In genomic region chr13:112072531-112073244, GRCh38 we compare ENCODE assay signal across 12 cellular contexts. TPM values are rescaled to one million over a fixed set of nuclear protein-coding genes. Genes with fewer than 3 reads are reported as not detected.
A peak's percentile ranks its signal among the peaks of the same experiment; 100 is the strongest.
DNase-seq lines count a peak whose midpoint lies in the region; ATAC-seq and TF ChIP-seq lines count a peak whose summit lies in the region.
"Had no signal": no experiment of that assay in that cellular context is flagged by ENCODE, and none has a peak within 500 bp of the region (broad histone marks: within the 10 kb centered on the region; RNA-seq: fewer than 3 reads in every experiment).

No MANE protein-coding gene starts in this region.

- WGBS in spleen, 5 donors = 3 to 9% (median 4%) methylated on average over 59 to 77 of the region's 77 CpGs

- peaks cover 14% of the 10 kb centered on the region for H3K36me3 Mint-ChIP-seq in neural progenitor cell
- H3K36me3 Mint-ChIP-seq in activated T-cell treated with anti-CD3 and anti-CD28 coated beads, Interleukin-2, amount 50 U/mL, for 4 hours (ENCODE audit: insufficient read depth) = no peaks in the 10 kb centered on the region

- H3K79me2 ChIP-seq in neural progenitor cell (ENCODE audit: low read depth) = peaks cover 9% of the 10 kb centered on the region

- intact Hi-C loops in spleen (cut with DNase I; ENCODE audit: low total_unique reads) = no loop called here

- peak overlapping the region; percentile 60 for H3K27ac Mint-ChIP-seq in neural progenitor cell

- no peak for TF ChIP-seq POLR2A in spleen (IDR thresholded peaks at IDR 0.05)

- H3K4me3 ChIP-seq in coronary artery = peak overlapping the region; percentile 55
- H3K4me3 ChIP-seq in neural progenitor cell = peak overlapping the region; percentile 61
- peak overlapping the region in 3 of 8 donors; percentile 15 to 35 (median 19) for H3K4me3 ChIP-seq in spleen
- H3K4me3 ChIP-seq: K562 had no signal

- H3K4me1 ChIP-seq in neural progenitor cell (peaks cover 54% of the 10 kb centered on the region), spleen (peaks cover 0 to 31% (median 18%) of the 10 kb centered on the region in 6 donors)

- H3K27me3 Mint-ChIP-seq in neural progenitor cell (ENCODE audit: insufficient read depth, low read depth) = peaks cover 29% of the 10 kb centered on the region
- peaks cover 63% of the 10 kb centered on the region for H3K27me3 Mint-ChIP-seq in activated T-cell treated with anti-CD3 and anti-CD28 coated beads, Interleukin-2, amount 50 U/mL, for 4 hours (ENCODE audit: low read depth)

- H3K9ac ChIP-seq in neural progenitor cell = no peak overlapping the region

- H3K27ac ChIP-seq in coronary artery = no peak overlapping the region
- peak overlapping the region; percentile 90 for H3K27ac ChIP-seq in neural progenitor cell
- no peak overlapping the region for H3K27ac ChIP-seq in spleen

- peaks cover 36% of the 10 kb centered on the region for H4K20me1 ChIP-seq in neural progenitor cell (ENCODE audit: low read depth)

- H3K9me3 ChIP-seq in neural progenitor cell (ENCODE audit: low read depth) (no peaks in the 10 kb centered on the region), spleen (peaks cover 0 to 9% (median 0%) of the 10 kb centered on the region in 8 donors)
- H3K9me3 ChIP-seq: transverse colon had no signal

- peaks cover 56% of the 10 kb centered on the region for H3K4me1 Mint-ChIP-seq in neural progenitor cell
- peaks cover 5% of the 10 kb centered on the region for H3K4me1 Mint-ChIP-seq in activated T-cell treated with anti-CD3 and anti-CD28 coated beads, Interleukin-2, amount 50 U/mL, for 4 hours (ENCODE audit: low read depth)

- peak overlapping the region; percentile 94 for H3K4me3 Mint-ChIP-seq in neural progenitor cell
- H3K4me3 Mint-ChIP-seq in activated T-cell treated with anti-CD3 and anti-CD28 coated beads, Interleukin-2, amount 50 U/mL, for 4 hours = no peak overlapping the region

- TF ChIP-seq CTCF in coronary artery (IDR thresholded peaks at IDR 0.05) (no peak), neural progenitor cell (IDR thresholded peaks at IDR 0.05) (no peak), spleen (IDR thresholded peaks at IDR 0.05 in 8 of 11, conservative IDR thresholded peaks at IDR 0.05 in 3 of 11) (no peak)

- H3K27me3 ChIP-seq in neural progenitor cell (peaks cover 89% of the 10 kb centered on the region), spleen (replicated peaks in 1 of 7) (peaks cover 0 to 97% (median 78%) of the 10 kb centered on the region in 7 donors)

- no peak for ATAC-seq in HG02571 (IDR thresholded peaks at IDR 0.05; ENCODE audit: unreplicated experiment)
- no peak for ATAC-seq in activated T-cell treated with anti-CD3 and anti-CD28 coated beads, Interleukin-2, amount 50 U/mL, for 4 hours
- ATAC-seq: K562 had no signal

- H3K36me3 ChIP-seq in neural progenitor cell (no peaks in the 10 kb centered on the region), spleen (no peaks in the 10 kb centered on the region)
- H3K36me3 ChIP-seq: transverse colon had no signal

- no peak overlapping the region for H2AFZ ChIP-seq in neural progenitor cell (replicated peaks)

- DNase-seq in DMS153 treated with DMSO at 0.1 percent for 48 hours (lab: John Stamatoyannopoulos, UW; ENCODE audit: unreplicated experiment) = peak; percentile 67
- DNase-seq in NCI-H146 treated with DMSO at 0.1 percent for 48 hours (lab: John Stamatoyannopoulos, UW; ENCODE audit: unreplicated experiment) = peak; percentile 80
- DNase-seq in coronary artery (ENCODE audit: low spot score) = no peak
- peak; percentile 88 for DNase-seq in neural progenitor cell (ENCODE audit: low spot score)
- no peak for DNase-seq in activated gamma-delta T cell treated with Interleukin-2 at 50 U/mL for 16 hours
- DNase-seq in activated T-cell treated with anti-CD3 and anti-CD28 coated beads, Interleukin-2, amount 50 U/mL, for 4 hours = no peak
- DNase-seq in spleen = no peak
- DNase-seq: activated CD4-positive, alpha-beta T cell treated with anti-CD3 and anti-CD28 coated beads for 4 hours; transverse colon had no signal

- peak overlapping the region; percentile 90 for H3K4me2 ChIP-seq in neural progenitor cell

- no peaks in the 10 kb centered on the region for H3K9me3 Mint-ChIP-seq in neural progenitor cell
- H3K9me3 Mint-ChIP-seq in activated T-cell treated with anti-CD3 and anti-CD28 coated beads, Interleukin-2, amount 50 U/mL, for 4 hours = peaks cover 11% of the 10 kb centered on the region

- peaks cover 56% of the 10 kb centered on the region for H3F3A ChIP-seq in neural progenitor cell (ENCODE audit: low read depth)

RNA-seq across cellular contexts. Expression of gene SOX1, which starts 5.7 kb away (rescaled TPM):
- total RNA-seq in neural progenitor cell (ENCODE audit: low replicate concordance) = 3.3 and 4.7 TPM in 2 replicates
- total RNA-seq in activated T-cell treated with anti-CD3 and anti-CD28 coated beads, Interleukin-2, amount 50 U/mL, for 4 hours = under 1 TPM in 2 of 3 donors, not detected in 1; 0.10 to 0.16 TPM
- total RNA-seq in spleen = not detected
- not detected for polyA plus RNA-seq in spleen
- total RNA-seq: K562, transverse colon had no signal
- polyA plus RNA-seq: adipose tissue, K562 had no signal

Comparison
In these comparisons a context has a peak if more than half of its experiments do, and no peak if none do; other contexts are left out.
1. DNase-seq: peak in DMS153 treated with DMSO at 0.1 percent for 48 hours (single experiment), NCI-H146 treated with DMSO at 0.1 percent for 48 hours (single experiment) and neural progenitor cell (single experiment); none in coronary artery (single experiment), activated gamma-delta T cell treated with Interleukin-2 at 50 U/mL for 16 hours (single experiment), activated T-cell treated with anti-CD3 and anti-CD28 coated beads, Interleukin-2, amount 50 U/mL, for 4 hours (single experiment) and spleen (single experiment).